In the genomic region with DNA sequence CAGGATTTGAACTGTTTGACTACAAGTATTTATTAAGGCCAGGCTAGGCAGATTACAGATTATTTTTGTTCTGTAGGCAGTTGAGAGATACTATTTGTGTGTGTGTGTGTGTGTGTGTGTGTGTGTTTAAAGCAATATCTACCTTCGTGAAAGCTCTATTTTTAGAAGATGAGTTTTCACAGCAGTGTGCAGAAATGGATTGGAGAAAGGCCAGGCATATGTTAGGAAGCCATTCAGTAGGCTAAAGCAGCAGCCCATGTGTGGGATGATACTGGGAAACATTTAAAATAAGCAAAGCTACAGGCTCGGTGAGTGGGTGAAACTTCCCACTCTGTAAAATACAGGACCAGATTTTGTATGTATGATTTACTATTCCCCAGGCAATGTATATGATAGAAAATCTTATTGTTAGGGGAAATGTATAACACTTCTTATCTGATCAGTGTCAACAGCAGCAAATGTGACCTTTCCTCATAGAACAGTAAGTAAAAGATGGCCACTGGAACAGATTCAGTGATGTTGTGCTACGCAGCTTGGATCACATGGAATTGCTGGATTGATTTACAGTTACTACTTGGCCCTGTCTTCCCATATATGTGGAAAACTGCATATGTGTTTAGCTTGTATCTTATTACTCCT, we compare ENCODE assay signal across 13 cellular contexts.
"Had no signal": no experiment of that assay in that cellular context is flagged by ENCODE, and none has a peak within 500 bp of the region (broad histone marks: within the 10 kb centered on the region; RNA-seq: fewer than 3 reads in every experiment).

No MANE protein-coding gene starts in this region.

- H3K4me2 ChIP-seq: hepatocyte had no signal

- H3K4me3 ChIP-seq: coronary artery, hepatocyte, skin epidermis, tibial artery, uterus had no signal

- H3K79me2 ChIP-seq: hepatocyte had no signal

- H3K27me3 Mint-ChIP-seq: activated CD4-positive, alpha-beta memory T cell treated with anti-CD3 and anti-CD28 coated beads for 36 hours; activated naive CD8-positive, alpha-beta T cell treated with anti-CD3 and anti-CD28 coated beads for 36 hours; natural killer cell treated with Interleukin-12 subunit alpha and Interleukin-12 subunit beta and Interleukin-15 and Interleukin-18, amount 100 ng/mL, for 72 hours; T-cell had no signal

- H3K27ac Mint-ChIP-seq: activated CD4-positive, alpha-beta memory T cell treated with anti-CD3 and anti-CD28 coated beads for 36 hours; activated naive CD8-positive, alpha-beta T cell treated with anti-CD3 and anti-CD28 coated beads for 36 hours; natural killer cell treated with Interleukin-12 subunit alpha and Interleukin-12 subunit beta and Interleukin-15 and Interleukin-18, amount 100 ng/mL, for 72 hours; T-cell had no signal

- H2AFZ ChIP-seq: hepatocyte had no signal

- H3K27ac ChIP-seq: coronary artery, hepatocyte, skin epidermis, tibial artery, uterus had no signal

- H3K4me3 Mint-ChIP-seq: activated CD4-positive, alpha-beta memory T cell treated with anti-CD3 and anti-CD28 coated beads for 36 hours; activated naive CD8-positive, alpha-beta T cell treated with anti-CD3 and anti-CD28 coated beads for 36 hours; natural killer cell treated with Interleukin-12 subunit alpha and Interleukin-12 subunit beta and Interleukin-15 and Interleukin-18, amount 100 ng/mL, for 72 hours; T-cell had no signal

- H3K36me3 ChIP-seq: tibial artery, uterus had no signal

- ATAC-seq: natural killer cell treated with Interleukin-12 subunit alpha and Interleukin-12 subunit beta and Interleukin-15 and Interleukin-18, amount 100 ng/mL, for 72 hours; T-cell had no signal

- DNase-seq: activated CD4-positive, alpha-beta memory T cell treated with anti-CD3 and anti-CD28 coated beads for 36 hours; activated gamma-delta T cell treated with Interleukin-2 at 50 U/mL for 16 hours; activated naive CD8-positive, alpha-beta T cell treated with anti-CD3 and anti-CD28 coated beads for 36 hours; activated T-cell treated with anti-CD3 and anti-CD28 coated beads, Interleukin-2, amount 50 U/mL, for 48 hours; effector CD4-positive, alpha-beta T cell; T-cell; T1000; tibial artery; uterus had no signal

- H3K36me3 Mint-ChIP-seq: activated CD4-positive, alpha-beta memory T cell treated with anti-CD3 and anti-CD28 coated beads for 36 hours; activated naive CD8-positive, alpha-beta T cell treated with anti-CD3 and anti-CD28 coated beads for 36 hours; natural killer cell treated with Interleukin-12 subunit alpha and Interleukin-12 subunit beta and Interleukin-15 and Interleukin-18, amount 100 ng/mL, for 72 hours; T-cell had no signal

- H3K4me1 ChIP-seq: tibial artery, uterus had no signal

- H3K4me1 Mint-ChIP-seq: activated naive CD8-positive, alpha-beta T cell treated with anti-CD3 and anti-CD28 coated beads for 36 hours; T-cell had no signal

- H3K27me3 ChIP-seq: hepatocyte, tibial artery, uterus had no signal

- H3K9me3 ChIP-seq: tibial artery, uterus had no signal
